40 cellular contexts compared by ENCODE assay signal in the genomic region with DNA sequence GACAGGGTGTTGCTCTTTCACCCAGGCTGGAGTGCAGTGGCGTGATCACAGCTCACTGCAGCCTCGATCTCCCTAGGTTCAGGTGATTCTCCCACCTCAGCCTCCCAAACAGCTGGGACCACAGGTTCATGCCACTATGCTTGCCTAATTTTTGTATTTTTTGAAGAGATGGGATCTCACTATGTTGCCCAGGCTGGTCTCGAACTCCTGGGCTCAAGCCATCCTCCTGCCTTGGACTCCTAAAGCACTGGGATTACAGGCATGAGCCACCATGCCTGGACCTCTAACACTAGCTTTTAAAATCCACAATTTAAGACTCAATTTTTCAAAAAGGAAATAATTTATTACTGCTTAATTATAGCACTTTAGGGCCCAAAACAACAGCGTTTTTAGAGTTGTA.
"Had no signal": no experiment of that assay in that cellular context is flagged by ENCODE, and none has a peak within 500 bp of the region (broad histone marks: within the 10 kb centered on the region; RNA-seq: fewer than 3 reads in every experiment).

No MANE protein-coding gene starts in this region.

- H3K4me1 ChIP-seq: adrenal gland, ascending aorta, body of pancreas, breast epithelium had no signal

- FAIRE-seq: astrocyte, bronchial epithelial cell had no signal

- H3K4me3 Mint-ChIP-seq: activated naive CD4-positive, alpha-beta T cell treated with anti-CD3 and anti-CD28 coated beads for 36 hours; activated naive CD4-positive, alpha-beta T cell treated with anti-CD3 and anti-CD28 coated beads, Interleukin-2, amount 10 ng/mL, durations not matched to agents 7 days and 5 days; activated naive CD4-positive, alpha-beta T cell treated with anti-CD3 and anti-CD28 coated beads, Interleukin-2, amount 50 U/mL, for 24 hours; activated naive CD8-positive, alpha-beta T cell; activated naive CD8-positive, alpha-beta T cell treated with anti-CD3 and anti-CD28 coated beads for 36 hours; activated naive CD8-positive, alpha-beta T cell treated with anti-CD3 and anti-CD28 coated beads, Interleukin-2, amount 10 ng/mL, durations not matched to agents 7 days and 5 days; activated naive CD8-positive, alpha-beta T cell treated with anti-CD3 and anti-CD28 coated beads, Interleukin-2, amount 50 U/mL, for 24 hours; activated T-cell treated with anti-CD3 and anti-CD28 coated beads, Interleukin-2, amount 50 U/mL, for 24 hours; activated T-cell treated with anti-CD3 and anti-CD28 coated beads, Interleukin-2, amount 50 U/mL, for 4 hours; activated T-cell treated with anti-CD3 and anti-CD28 coated beads, Interleukin-2, amount 50 U/mL, for 72 hours; activated T-helper 1 cell treated with anti-CD3 and anti-CD28 coated beads, Interleukin-12 subunit alpha, Interleukin-12 subunit beta, Interleukin-2, Interleukin-4 antibody, amounts not matched to agents 30 ng/mL and 10 ng/mL and 1 ng/mL, durations not matched to agents 14 hours and 24 hours and 36 hours; activated T-helper 17 cell treated with anti-CD3 and anti-CD28 coated beads, Interleukin-2, amount 50 U/mL, for 72 hours; brain; central memory CD8-positive, alpha-beta T cell had no signal

- H3K4me1 Mint-ChIP-seq: activated naive CD4-positive, alpha-beta T cell treated with anti-CD3 and anti-CD28 coated beads, Interleukin-2, amount 10 ng/mL, durations not matched to agents 7 days and 5 days; activated naive CD4-positive, alpha-beta T cell treated with anti-CD3 and anti-CD28 coated beads, Interleukin-2, amount 50 U/mL, for 24 hours; activated naive CD8-positive, alpha-beta T cell treated with anti-CD3 and anti-CD28 coated beads for 36 hours; activated naive CD8-positive, alpha-beta T cell treated with anti-CD3 and anti-CD28 coated beads, Interleukin-2, amount 10 ng/mL, durations not matched to agents 7 days and 5 days; activated naive CD8-positive, alpha-beta T cell treated with anti-CD3 and anti-CD28 coated beads, Interleukin-2, amount 50 U/mL, for 24 hours; activated T-helper 17 cell treated with anti-CD3 and anti-CD28 coated beads, Interleukin-2, amount 50 U/mL, for 72 hours; brain; central memory CD8-positive, alpha-beta T cell had no signal

- H3K27ac ChIP-seq: adrenal gland, ascending aorta, body of pancreas, brain microvascular endothelial cell, breast epithelium, cardiac muscle cell had no signal

- H3K27me3 Mint-ChIP-seq: activated naive CD4-positive, alpha-beta T cell treated with anti-CD3 and anti-CD28 coated beads, Interleukin-2, amount 10 ng/mL, durations not matched to agents 7 days and 5 days; activated naive CD4-positive, alpha-beta T cell treated with anti-CD3 and anti-CD28 coated beads, Interleukin-2, amount 50 U/mL, for 24 hours; activated naive CD8-positive, alpha-beta T cell; activated naive CD8-positive, alpha-beta T cell treated with anti-CD3 and anti-CD28 coated beads for 36 hours; activated naive CD8-positive, alpha-beta T cell treated with anti-CD3 and anti-CD28 coated beads, Interleukin-2, amount 10 ng/mL, durations not matched to agents 7 days and 5 days; activated naive CD8-positive, alpha-beta T cell treated with anti-CD3 and anti-CD28 coated beads, Interleukin-2, amount 50 U/mL, for 24 hours; activated T-cell treated with anti-CD3 and anti-CD28 coated beads, Interleukin-2, amount 50 U/mL, for 24 hours; activated T-helper 17 cell treated with anti-CD3 and anti-CD28 coated beads, Interleukin-2, amount 50 U/mL, for 72 hours; central memory CD8-positive, alpha-beta T cell had no signal

- H3K27ac Mint-ChIP-seq: activated naive CD4-positive, alpha-beta T cell treated with anti-CD3 and anti-CD28 coated beads for 36 hours; activated naive CD4-positive, alpha-beta T cell treated with anti-CD3 and anti-CD28 coated beads, Interleukin-2, amount 10 ng/mL, durations not matched to agents 7 days and 5 days; activated naive CD4-positive, alpha-beta T cell treated with anti-CD3 and anti-CD28 coated beads, Interleukin-2, amount 50 U/mL, for 24 hours; activated naive CD8-positive, alpha-beta T cell; activated naive CD8-positive, alpha-beta T cell treated with anti-CD3 and anti-CD28 coated beads for 36 hours; activated naive CD8-positive, alpha-beta T cell treated with anti-CD3 and anti-CD28 coated beads, Interleukin-2, amount 10 ng/mL, durations not matched to agents 7 days and 5 days; activated naive CD8-positive, alpha-beta T cell treated with anti-CD3 and anti-CD28 coated beads, Interleukin-2, amount 50 U/mL, for 24 hours; activated T-cell treated with anti-CD3 and anti-CD28 coated beads, Interleukin-2, amount 50 U/mL, for 24 hours; activated T-cell treated with anti-CD3 and anti-CD28 coated beads, Interleukin-2, amount 50 U/mL, for 72 hours; activated T-helper 1 cell treated with anti-CD3 and anti-CD28 coated beads, Interleukin-12 subunit alpha, Interleukin-12 subunit beta, Interleukin-2, Interleukin-4 antibody, amounts not matched to agents 30 ng/mL and 10 ng/mL and 1 ng/mL, durations not matched to agents 14 hours and 24 hours and 36 hours; activated T-helper 17 cell treated with anti-CD3 and anti-CD28 coated beads, Interleukin-2, amount 50 U/mL, for 72 hours; activated T-helper 2 cell treated with anti-CD3 and anti-CD28 coated beads, Interferon-gamma antibody, Interleukin-2, Interleukin-4, amounts not matched to agents 10 μg/mL and 5 μg/mL and 100 μg/mL, durations not matched to agents 14 hours and 24 hours and 36 hours; brain had no signal

- DNase-seq: activated effector memory CD4-positive, alpha-beta T cell treated with anti-CD3 and anti-CD28 coated beads, Interleukin-2, amount 50 U/mL, for 16 hours; activated effector memory CD4-positive, alpha-beta T cell treated with Interleukin-2 at 50 U/mL for 16 hours; activated gamma-delta T cell; activated gamma-delta T cell treated with Interleukin-2 at 50 U/mL for 16 hours; activated naive CD4-positive, alpha-beta T cell; activated naive CD4-positive, alpha-beta T cell treated with anti-CD3 and anti-CD28 coated beads for 36 hours; activated naive CD4-positive, alpha-beta T cell treated with anti-CD3 and anti-CD28 coated beads, Interleukin-2, amount 10 ng/mL, durations not matched to agents 7 days and 5 days; activated naive CD4-positive, alpha-beta T cell treated with anti-CD3 and anti-CD28 coated beads, Interleukin-2, amount 50 U/mL, for 16 hours; activated naive CD4-positive, alpha-beta T cell treated with Interleukin-2 at 50 U/mL for 16 hours; activated naive CD8-positive, alpha-beta T cell treated with anti-CD3 and anti-CD28 coated beads for 36 hours; activated naive CD8-positive, alpha-beta T cell treated with anti-CD3 and anti-CD28 coated beads, Interleukin-2, amount 10 ng/mL, durations not matched to agents 7 days and 5 days; activated naive CD8-positive, alpha-beta T cell treated with anti-CD3 and anti-CD28 coated beads, Interleukin-2, amount 50 U/mL, for 24 hours; activated T-cell treated with anti-CD3 and anti-CD28 coated beads, Interleukin-2, amount 50 U/mL, for 1 hour; activated T-cell treated with anti-CD3 and anti-CD28 coated beads, Interleukin-2, amount 50 U/mL, for 24 hours; activated T-cell treated with anti-CD3 and anti-CD28 coated beads, Interleukin-2, amount 50 U/mL, for 4 hours; activated T-cell treated with anti-CD3 and anti-CD28 coated beads, Interleukin-2, amount 50 U/mL, for 48 hours; activated T-cell treated with anti-CD3 and anti-CD28 coated beads, Interleukin-2, amount 50 U/mL, for 72 hours; adrenal gland; amniotic stem cell; amygdala; anterior cingulate cortex; aorta; body of pancreas; brain microvascular endothelial cell; caudate nucleus; central memory CD4-positive, alpha-beta T cell; cerebellar nuclear complex had no signal

- H3K9me3 Mint-ChIP-seq: activated naive CD4-positive, alpha-beta T cell treated with anti-CD3 and anti-CD28 coated beads for 36 hours; activated naive CD4-positive, alpha-beta T cell treated with anti-CD3 and anti-CD28 coated beads, Interleukin-2, amount 10 ng/mL, durations not matched to agents 7 days and 5 days; activated naive CD4-positive, alpha-beta T cell treated with anti-CD3 and anti-CD28 coated beads, Interleukin-2, amount 50 U/mL, for 24 hours; activated naive CD4-positive, alpha-beta T cell treated with anti-CD3 and anti-CD28 coated beads, Interleukin-2, amount 50 U/mL, for 72 hours; activated naive CD8-positive, alpha-beta T cell treated with anti-CD3 and anti-CD28 coated beads for 36 hours; activated naive CD8-positive, alpha-beta T cell treated with anti-CD3 and anti-CD28 coated beads, Interleukin-2, amount 10 ng/mL, durations not matched to agents 7 days and 5 days; activated naive CD8-positive, alpha-beta T cell treated with anti-CD3 and anti-CD28 coated beads, Interleukin-2, amount 50 U/mL, for 24 hours; activated T-cell treated with anti-CD3 and anti-CD28 coated beads, Interleukin-2, amount 50 U/mL, for 24 hours; activated T-cell treated with anti-CD3 and anti-CD28 coated beads, Interleukin-2, amount 50 U/mL, for 4 hours; activated T-cell treated with anti-CD3 and anti-CD28 coated beads, Interleukin-2, amount 50 U/mL, for 72 hours; activated T-helper 1 cell treated with anti-CD3 and anti-CD28 coated beads, Interleukin-12 subunit alpha, Interleukin-12 subunit beta, Interleukin-2, Interleukin-4 antibody, amounts not matched to agents 30 ng/mL and 10 ng/mL and 1 ng/mL, durations not matched to agents 14 hours and 24 hours and 36 hours; activated T-helper 17 cell treated with anti-CD3 and anti-CD28 coated beads, Interleukin-2, amount 50 U/mL, for 72 hours; activated T-helper 2 cell treated with anti-CD3 and anti-CD28 coated beads, Interferon-gamma antibody, Interleukin-2, Interleukin-4, amounts not matched to agents 10 μg/mL and 5 μg/mL and 100 μg/mL, durations not matched to agents 14 hours and 24 hours and 36 hours; brain; central memory CD8-positive, alpha-beta T cell had no signal

- H3K4me3 ChIP-seq: adrenal gland, ascending aorta, body of pancreas, breast epithelium, cardiac muscle cell had no signal

- H3K27me3 ChIP-seq: adrenal gland, ascending aorta, body of pancreas, brain microvascular endothelial cell, breast epithelium, cardiac muscle cell had no signal

- H3K9me3 ChIP-seq: adrenal gland, ascending aorta, body of pancreas, breast epithelium had no signal

- ATAC-seq: activated naive CD4-positive, alpha-beta T cell treated with anti-CD3 and anti-CD28 coated beads, Interleukin-2, amount 50 U/mL, for 72 hours; activated naive CD8-positive, alpha-beta T cell treated with anti-CD3 and anti-CD28 coated beads, Interleukin-2, amount 50 U/mL, for 24 hours; activated T-cell treated with anti-CD3 and anti-CD28 coated beads, Interleukin-2, amount 50 U/mL, for 4 hours; activated T-cell treated with anti-CD3 and anti-CD28 coated beads, Interleukin-2, amount 50 U/mL, for 72 hours; activated T-helper 17 cell treated with anti-CD3 and anti-CD28 coated beads, Interleukin-2, amount 50 U/mL, for 72 hours; body of pancreas had no signal
